Comparison of ENCODE assay signal across 8 cellular contexts in genomic region chr21:31557956-31558838, GRCh38.
DNase-seq lines count a peak whose midpoint lies in the region; ATAC-seq and TF ChIP-seq lines count a peak whose summit lies in the region.

No MANE protein-coding gene starts in this region.

- peaks cover 12% of the 10 kb centered on the region for H3K27me3 ChIP-seq in BLaER1
- peaks cover 24% of the 10 kb centered on the region for H3K27me3 ChIP-seq in GM23338 (ENCODE audit: insufficient read depth)
- H3K27me3 ChIP-seq in PC-9 (ENCODE audit: insufficient read depth, low read depth) = no peaks in the 10 kb centered on the region

- TSS peak; percentile 26 for BruUV-seq in PC-9 (replicated peaks; lab: Mats Ljungman, UMichigan)

- H3K27ac Mint-ChIP-seq in GM23338 = no peak overlapping the region
- H3K27ac Mint-ChIP-seq in activated naive CD8-positive, alpha-beta T cell treated with anti-CD3 and anti-CD28 coated beads, Interleukin-2, amount 10 ng/mL, durations not matched to agents 7 days and 5 days = peak overlapping the region; percentile 16

- H2AFZ ChIP-seq in GM23338 (no peak overlapping the region; the same call in 1 of the 2 replicates), PC-9 (peak overlapping the region; percentile 81)

- H3F3A ChIP-seq in GM23338 (replicated peaks; ENCODE audit: low read depth) = 0 out of 2 replicates have a peak, but pooled peaks cover 4% of the 10 kb centered on the region
- H3F3A ChIP-seq in PC-9 (ENCODE audit: insufficient read depth, low read depth) = peaks cover 3% of the 10 kb centered on the region; the same call in 1 of the 2 replicates

- H4K20me1 ChIP-seq in BLaER1 (peaks cover 41% of the 10 kb centered on the region), GM23338 (replicated peaks; ENCODE audit: insufficient read depth) (no peaks in the 10 kb centered on the region), PC-9 (ENCODE audit: insufficient read depth) (no peaks in the 10 kb centered on the region)

- H3K4me1 ChIP-seq in BLaER1 (peaks cover 55% of the 10 kb centered on the region), GM23338 (ENCODE audit: insufficient read depth) (peaks cover 39% of the 10 kb centered on the region), PC-9 (replicated peaks; ENCODE audit: insufficient read depth) (peaks cover 12% of the 10 kb centered on the region)

- intact Hi-C loops in PC-9 (cut with micrococcal nuclease; ENCODE audit: unreplicated experiment) = loop anchor here (2.0 to 5.0 kb wide), 2 partner anchors 55 to 216 kb away; partner anchors contain the start of gene TIAM1

- peak overlapping the region; percentile 86 for H3K9ac ChIP-seq in BLaER1

- H3K4me1 Mint-ChIP-seq in GM23338 = peaks cover 54% of the 10 kb centered on the region
- H3K4me1 Mint-ChIP-seq in activated naive CD8-positive, alpha-beta T cell treated with anti-CD3 and anti-CD28 coated beads, Interleukin-2, amount 10 ng/mL, durations not matched to agents 7 days and 5 days = peaks cover 35% of the 10 kb centered on the region

- H3K36me3 ChIP-seq in BLaER1 (peaks cover 3% of the 10 kb centered on the region), GM23338 (ENCODE audit: insufficient read depth) (no peaks in the 10 kb centered on the region), PC-9 (ENCODE audit: low read depth) (no peaks in the 10 kb centered on the region)

- H3K4me3 Mint-ChIP-seq in GM23338 = peak overlapping the region; percentile 83
- peak overlapping the region; percentile 87 for H3K4me3 Mint-ChIP-seq in activated naive CD8-positive, alpha-beta T cell treated with anti-CD3 and anti-CD28 coated beads, Interleukin-2, amount 10 ng/mL, durations not matched to agents 7 days and 5 days

- H3K9me3 ChIP-seq in BLaER1 = no peaks in the 10 kb centered on the region
- H3K9me3 ChIP-seq in PC-9 (ENCODE audit: insufficient read depth, low read depth) = no peaks in the 10 kb centered on the region

- DNase-seq in GM23338 (ENCODE audit: low spot score) (peak; percentile 57), PC-9 (peak; percentile 9 to 40), skeletal muscle cell (ENCODE audit: low read depth) (no peak), SIG-M5 (lab: John Stamatoyannopoulos, UW) (no peak)
- peak; percentile 63 for DNase-seq in activated naive CD8-positive, alpha-beta T cell treated with anti-CD3 and anti-CD28 coated beads, Interleukin-2, amount 10 ng/mL, durations not matched to agents 7 days and 5 days

- ATAC-seq in GM23338 = peak; percentile 4
- peak; percentile 9 for ATAC-seq in activated naive CD8-positive, alpha-beta T cell treated with anti-CD3 and anti-CD28 coated beads, Interleukin-2, amount 10 ng/mL, durations not matched to agents 7 days and 5 days (ENCODE audit: low read depth)
- ATAC-seq in GM21528 (IDR thresholded peaks at IDR 0.05; ENCODE audit: low FRiP score, unreplicated experiment) = no peak

- no peaks in the 10 kb centered on the region; the same call in 2 of the 3 replicates for H3K9me3 Mint-ChIP-seq in GM23338
- H3K9me3 Mint-ChIP-seq in activated naive CD8-positive, alpha-beta T cell treated with anti-CD3 and anti-CD28 coated beads, Interleukin-2, amount 10 ng/mL, durations not matched to agents 7 days and 5 days = no peaks in the 10 kb centered on the region

- peaks cover 29% of the 10 kb centered on the region for H3K27me3 Mint-ChIP-seq in GM23338 (ENCODE audit: insufficient read depth, low read depth, poor library complexity)
- peaks cover 21% of the 10 kb centered on the region for H3K27me3 Mint-ChIP-seq in activated naive CD8-positive, alpha-beta T cell treated with anti-CD3 and anti-CD28 coated beads, Interleukin-2, amount 10 ng/mL, durations not matched to agents 7 days and 5 days

- H3K4me3 ChIP-seq in BLaER1 (peak overlapping the region; percentile 79), GM23338 (peak overlapping the region; percentile 80), PC-9 (peak overlapping the region; percentile 80), iPS-11a (ENCODE audit: low read depth, low read length) (peak overlapping the region; percentile 86), skeletal muscle cell (ENCODE audit: low read depth, low read length) (peak overlapping the region; percentile 59)

- H3K36me3 Mint-ChIP-seq in GM23338 (ENCODE audit: low read depth) = peaks cover 13% of the 10 kb centered on the region; the same call in 2 of the 3 replicates
- peaks cover 8% of the 10 kb centered on the region for H3K36me3 Mint-ChIP-seq in activated naive CD8-positive, alpha-beta T cell treated with anti-CD3 and anti-CD28 coated beads, Interleukin-2, amount 10 ng/mL, durations not matched to agents 7 days and 5 days

- TF ChIP-seq CTCF in GM23338 (conservative IDR thresholded peaks at IDR 0.05; ENCODE audit: low read depth in 2 of 2) (no peak), PC-9 (conservative IDR thresholded peaks at IDR 0.05) (no peak)

- H3K27ac ChIP-seq in BLaER1 = peak overlapping the region; percentile 88
- no peak overlapping the region for H3K27ac ChIP-seq in GM23338 (ENCODE audit: low read depth)
- no peak overlapping the region for H3K27ac ChIP-seq in PC-9

- CTCF ChIA-PET in PC-9 (lab: Charles Lee) = no interaction called here

- H3K9me2 ChIP-seq in GM23338 (ENCODE audit: insufficient read depth) = no peaks in the 10 kb centered on the region
- H3K9me2 ChIP-seq in PC-9 (ENCODE audit: insufficient read depth) = no peaks in the 10 kb centered on the region

- H3K79me2 ChIP-seq in GM23338 (replicated peaks; ENCODE audit: insufficient read depth) (peaks cover 27% of the 10 kb centered on the region), PC-9 (ENCODE audit: low read depth) (peaks cover 19% of the 10 kb centered on the region)

- POLR2A ChIA-PET in PC-9 (lab: Charles Lee; ENCODE audit: unreplicated experiment) = no interaction called here
- POLR2A ChIA-PET in activated naive CD8-positive, alpha-beta T cell treated with anti-CD3 and anti-CD28 coated beads, Interleukin-2, amount 10 ng/mL, durations not matched to agents 7 days and 5 days (lab: Charles Lee) = interaction anchor here (0.6 to 2.0 kb wide), 19 partner anchors 11 to 378 kb away, joined by 3 to 12 read pairs (median 4); no protein-coding TSS in a partner anchor

- H3K4me2 ChIP-seq in BLaER1 = peak overlapping the region; percentile 98
- H3K4me2 ChIP-seq in GM23338 = peak overlapping the region; percentile 89
- H3K4me2 ChIP-seq in PC-9 = peak overlapping the region; percentile 90

TF ChIP-seq in GM23338, 12 proteins besides CTCF, POLR2A, EP300 and RAD21:
- TF ChIP-seq EZH2 (IDR thresholded peaks at IDR 0.05; ENCODE audit: low read depth, unreplicated experiment) (no peak), ZNF331 (CRISPR knock-in tag; IDR thresholded peaks at IDR 0.05; ENCODE audit: low read depth) (no peak), ETS1 (IDR thresholded peaks at IDR 0.05) (no peak), CREB1 (CRISPR knock-in tag; IDR thresholded peaks at IDR 0.05; ENCODE audit: low read depth) (0 out of 2 replicates have a peak, but pooled peaks have one; percentile 5)
TF ChIP-seq in GM23338: peak in this region for 1.

Comparison
In these comparisons a context has a peak if more than half of its experiments do, and no peak if none do; other contexts are left out.
1. DNase-seq: peak in GM23338 (single experiment), PC-9 (2 of 2) and activated naive CD8-positive, alpha-beta T cell treated with anti-CD3 and anti-CD28 coated beads, Interleukin-2, amount 10 ng/mL, durations not matched to agents 7 days and 5 days (single experiment); none in skeletal muscle cell (single experiment) and SIG-M5 (single experiment).
2. Peak in every context shown above with its lines, with median percentiles within 50 percentile points of each other: H3K4me2 ChIP-seq and H3K4me3 ChIP-seq.